In genomic region chr10:14562197-14562596, GRCh38 we compare ENCODE assay signal across 19 cellular contexts.
DNase-seq lines count a peak whose midpoint lies in the region; ATAC-seq, FAIRE-seq and TF ChIP-seq lines count a peak whose summit lies in the region.
"Had no signal": no experiment of that assay in that cellular context is flagged by ENCODE, and none has a peak within 500 bp of the region (broad histone marks: within the 10 kb centered on the region; RNA-seq: fewer than 3 reads in every experiment).

No MANE protein-coding gene starts in this region.

- no peak for TF ChIP-seq CTCF in endothelial cell of umbilical vein (IDR thresholded peaks at IDR 0.05; ENCODE audit: extremely low read depth in 1 of 2, insufficient read depth in 1 of 2, low read depth in 1 of 2, low read length in 2 of 2)
- no peak for TF ChIP-seq CTCF in mammary epithelial cell (conservative IDR thresholded peaks at IDR 0.05 in 1 of 2, IDR thresholded peaks at IDR 0.05 in 1 of 2; ENCODE audit: extremely low read depth in 1 of 2, insufficient read depth in 1 of 2, low read depth in 1 of 2, low read length in 2 of 2)

- in situ Hi-C loops in mammary epithelial cell (cut with MboI; ENCODE audit: low sequenced_read_pairs in 2 of 2): no loop called here

- H3K27me3 ChIP-seq in endothelial cell of umbilical vein (ENCODE audit: control insufficient read depth in 2 of 2, insufficient read depth in 2 of 2, low read length in 2 of 2) (no peaks in the 10 kb centered on the region), mammary epithelial cell (ENCODE audit: insufficient read depth, low read length) (no peaks in the 10 kb centered on the region)
- H3K27me3 ChIP-seq: cardiac muscle cell, heart right ventricle, left lung, transverse colon had no signal

- peak overlapping the region; percentile 87 for H3K27ac Mint-ChIP-seq in activated CD4-positive, alpha-beta T cell treated with anti-CD3 and anti-CD28 coated beads, Interleukin-2, amount 10 ng/mL, durations not matched to agents 24 days and 14 days
- peak overlapping the region; percentile 92 to 95 for H3K27ac Mint-ChIP-seq in T-cell
- peak overlapping the region; percentile 97 for H3K27ac Mint-ChIP-seq in stimulated activated naive CD8-positive, alpha-beta T cell treated with anti-CD3 and anti-CD28 coated beads, Interleukin-15, Interleukin-2, amounts not matched to agents 100 ng/mL and 50 ng/mL, for 24 hours

- no peaks in the 10 kb centered on the region for H3K9me1 ChIP-seq in endothelial cell of umbilical vein (replicated peaks; ENCODE audit: control insufficient read depth, extremely low read depth, insufficient read depth, low read length)

- CTCF ChIA-PET in T-cell (lab: Charles Lee) (interaction anchor here (0.6 to 1.4 kb wide), 10 partner anchors 9 to 275 kb away, joined by 3 to 5 read pairs (median 3); partner anchors contain the start of genes CDNF (in 1 of the 2), HSPA14 (in 1 of the 2) and MSANTD7 (in 1 of the 2)), endothelial cell of umbilical vein (lab: Charles Lee) (interaction anchor here (0.9 to 1.4 kb wide), 4 partner anchors 9 to 19 kb away, joined by 3 read pairs; no protein-coding TSS in a partner anchor), mammary epithelial cell (lab: Charles Lee; ENCODE audit: low non-redundant PET) (no interaction called here)

- peaks cover 98% of the 10 kb centered on the region for H3K79me2 ChIP-seq in endothelial cell of umbilical vein (ENCODE audit: control insufficient read depth, insufficient read depth, low read length)
- H3K79me2 ChIP-seq in mammary epithelial cell (ENCODE audit: insufficient read depth, low read length): peaks cover 2% of the 10 kb centered on the region

- peak; percentile 15 for FAIRE-seq in endothelial cell of umbilical vein (lab: Jason Lieb, UNC)

- H3K4me3 Mint-ChIP-seq in activated CD4-positive, alpha-beta T cell treated with anti-CD3 and anti-CD28 coated beads, Interleukin-2, amount 10 ng/mL, durations not matched to agents 24 days and 14 days: peak overlapping the region; percentile 78
- H3K4me3 Mint-ChIP-seq in T-cell: peak overlapping the region; percentile 69 to 85 (median 72)
- peak overlapping the region; percentile 66 for H3K4me3 Mint-ChIP-seq in stimulated activated naive CD8-positive, alpha-beta T cell treated with anti-CD3 and anti-CD28 coated beads, Interleukin-15, Interleukin-2, amounts not matched to agents 100 ng/mL and 50 ng/mL, for 24 hours

- peaks cover 77% of the 10 kb centered on the region for H3K4me1 Mint-ChIP-seq in activated CD4-positive, alpha-beta T cell treated with anti-CD3 and anti-CD28 coated beads, Interleukin-2, amount 10 ng/mL, durations not matched to agents 24 days and 14 days
- H3K4me1 Mint-ChIP-seq in T-cell: peaks cover 93 to 98% (median 94%) of the 10 kb centered on the region in 3 donors
- H3K4me1 Mint-ChIP-seq in stimulated activated naive CD8-positive, alpha-beta T cell treated with anti-CD3 and anti-CD28 coated beads, Interleukin-15, Interleukin-2, amounts not matched to agents 100 ng/mL and 50 ng/mL, for 24 hours (ENCODE audit: low read depth): peaks cover 97% of the 10 kb centered on the region

- H3K9me3 ChIP-seq in endothelial cell of umbilical vein (replicated peaks; ENCODE audit: control insufficient read depth, insufficient read depth, low read length) (no peaks in the 10 kb centered on the region), mammary epithelial cell (replicated peaks; ENCODE audit: insufficient read depth, low read length) (no peaks in the 10 kb centered on the region)
- H3K9me3 ChIP-seq: left lung, transverse colon had no signal

- peaks cover 3% of the 10 kb centered on the region for H3K9me3 Mint-ChIP-seq in activated CD4-positive, alpha-beta T cell treated with anti-CD3 and anti-CD28 coated beads, Interleukin-2, amount 10 ng/mL, durations not matched to agents 24 days and 14 days
- peaks cover 0 to 4% (median 2%) of the 10 kb centered on the region in 3 donors for H3K9me3 Mint-ChIP-seq in T-cell
- no peaks in the 10 kb centered on the region for H3K9me3 Mint-ChIP-seq in stimulated activated naive CD8-positive, alpha-beta T cell treated with anti-CD3 and anti-CD28 coated beads, Interleukin-15, Interleukin-2, amounts not matched to agents 100 ng/mL and 50 ng/mL, for 24 hours

- H3K4me2 ChIP-seq in endothelial cell of umbilical vein (ENCODE audit: insufficient read depth, low read length): no peak overlapping the region
- no peak overlapping the region for H3K4me2 ChIP-seq in mammary epithelial cell (ENCODE audit: insufficient read depth, low read depth, low read length)

- dilution Hi-C loops in endothelial cell of umbilical vein (cut with MboI; ENCODE audit: extremely low pct_ligation_motif_present, low sequenced_read_pairs) (no loop called here), mammary epithelial cell (cut with HindIII; ENCODE audit: low sequenced_read_pairs) (no loop called here)

- no peak overlapping the region for H3K9ac ChIP-seq in endothelial cell of umbilical vein (replicated peaks; ENCODE audit: extremely low read depth, insufficient read depth, low read length)
- H3K9ac ChIP-seq in mammary epithelial cell (ENCODE audit: insufficient read depth, low read length): no peak overlapping the region

- no peak for TF ChIP-seq POLR2A in endothelial cell of umbilical vein (IDR thresholded peaks at IDR 0.05; ENCODE audit: low read depth, low read length)

- POLR2A ChIA-PET in T-cell (lab: Charles Lee) (interaction anchor here (0.5 to 3.7 kb wide), 10 partner anchors 9 to 88 kb away, joined by 3 to 24 read pairs (median 4); no protein-coding TSS in a partner anchor), endothelial cell of umbilical vein (lab: Charles Lee) (no interaction called here)

- H4K20me1 ChIP-seq in endothelial cell of umbilical vein (replicated peaks; ENCODE audit: control insufficient read depth, extremely low read depth, insufficient read depth, low read length): peaks cover 2% of the 10 kb centered on the region
- no peaks in the 10 kb centered on the region for H4K20me1 ChIP-seq in mammary epithelial cell (ENCODE audit: insufficient read depth, low read length)

- DNase-seq in activated CD4-positive, alpha-beta T cell treated with anti-CD3 and anti-CD28 coated beads, Interleukin-2, amount 10 ng/mL, durations not matched to agents 24 days and 14 days: no peak
- DNase-seq in activated CD4-positive, alpha-beta T cell treated with anti-CD3 and anti-CD28 coated beads for 4 hours: no peak
- no peak for DNase-seq in T-cell
- no peak for DNase-seq in endothelial cell of umbilical vein (ENCODE audit: low read depth, low spot score)
- DNase-seq in inferior parietal cortex (ENCODE audit: extremely low spot score): no peak
- no peak for DNase-seq in mammary epithelial cell
- DNase-seq in NCI-H2029 (lab: John Stamatoyannopoulos, UW): no peak
- DNase-seq: activated effector memory CD4-positive, alpha-beta T cell treated with anti-CD3 and anti-CD28 coated beads, Interleukin-2, amount 50 U/mL, for 16 hours; DMS79; erythroblast; heart right ventricle; Karpas-422; left lung; NCI-H774; SHP77 treated with DMSO at 0.1 percent for 48 hours; transverse colon had no signal

- no peaks in the 10 kb centered on the region for H3K27me3 Mint-ChIP-seq in activated CD4-positive, alpha-beta T cell treated with anti-CD3 and anti-CD28 coated beads, Interleukin-2, amount 10 ng/mL, durations not matched to agents 24 days and 14 days
- no peaks in the 10 kb centered on the region for H3K27me3 Mint-ChIP-seq in T-cell
- H3K27me3 Mint-ChIP-seq in stimulated activated naive CD8-positive, alpha-beta T cell treated with anti-CD3 and anti-CD28 coated beads, Interleukin-15, Interleukin-2, amounts not matched to agents 100 ng/mL and 50 ng/mL, for 24 hours: no peaks in the 10 kb centered on the region

- intact Hi-C loops in activated CD4-positive, alpha-beta T cell treated with anti-CD3 and anti-CD28 coated beads, Interleukin-2, amount 10 ng/mL, durations not matched to agents 24 days and 14 days (cut with micrococcal nuclease): loop anchor here (1.0 to 10.0 kb wide), 6 partner anchors 10 to 393 kb away; partner anchors contain the start of genes CDNF, DCLRE1C, HSPA14 and MEIG1
- intact Hi-C loops in endothelial cell of umbilical vein (cut with micrococcal nuclease): no loop called here
- intact Hi-C loops in mammary epithelial cell (cut with micrococcal nuclease): loop anchor here (5.0 kb wide), 1 partner anchor 90 kb away; no protein-coding TSS in a partner anchor

- H3K27ac ChIP-seq in endothelial cell of umbilical vein (ENCODE audit: insufficient read depth, low read depth, low read length) (no peak overlapping the region), mammary epithelial cell (ENCODE audit: insufficient read depth, low read depth, low read length) (no peak overlapping the region)
- H3K27ac ChIP-seq: cardiac muscle cell had no signal

- H3K36me3 ChIP-seq in endothelial cell of umbilical vein (ENCODE audit: control insufficient read depth in 2 of 2, extremely low read depth in 1 of 2, insufficient read depth in 2 of 2, low read length in 2 of 2) (peaks cover 6 to 9% of the 10 kb centered on the region in 2 experiments), mammary epithelial cell (ENCODE audit: insufficient read depth, low read length) (no peaks in the 10 kb centered on the region)
- H3K36me3 ChIP-seq: cardiac muscle cell, transverse colon had no signal

- no TSS peak for BruUV-seq in endothelial cell of umbilical vein (replicated peaks; lab: Mats Ljungman, UMichigan)
- no TSS peak for BruUV-seq in mammary epithelial cell (replicated peaks; lab: Mats Ljungman, UMichigan)

- H3K4me3 ChIP-seq in endothelial cell of umbilical vein (replicated peaks in 1 of 3; ENCODE audit: insufficient read depth in 1 of 3, low read depth in 1 of 3, low read length in 3 of 3) (no peak overlapping the region), mammary epithelial cell (replicated peaks in 1 of 3; ENCODE audit: insufficient read depth in 1 of 3, low read depth in 2 of 3, low read length in 3 of 3) (no peak overlapping the region)
- H3K4me3 ChIP-seq: cardiac muscle cell, heart right ventricle, left lung, skin epidermis, transverse colon had no signal

- no peak overlapping the region for H2AFZ ChIP-seq in endothelial cell of umbilical vein (ENCODE audit: low read depth, low read length)
- H2AFZ ChIP-seq in mammary epithelial cell (ENCODE audit: low read depth, low read length): no peak overlapping the region

- ATAC-seq in T-cell (replicated peaks in 1 of 4): peak in 2 of 4 experiments; percentile 36 to 47
- ATAC-seq: heart right ventricle had no signal

- H3K36me3 Mint-ChIP-seq in activated CD4-positive, alpha-beta T cell treated with anti-CD3 and anti-CD28 coated beads, Interleukin-2, amount 10 ng/mL, durations not matched to agents 24 days and 14 days (ENCODE audit: low read depth): peaks cover 50% of the 10 kb centered on the region
- peaks cover 33% of the 10 kb centered on the region for H3K36me3 Mint-ChIP-seq in T-cell
- peaks cover 34% of the 10 kb centered on the region for H3K36me3 Mint-ChIP-seq in stimulated activated naive CD8-positive, alpha-beta T cell treated with anti-CD3 and anti-CD28 coated beads, Interleukin-15, Interleukin-2, amounts not matched to agents 100 ng/mL and 50 ng/mL, for 24 hours (ENCODE audit: low read depth)

- peaks cover 37% of the 10 kb centered on the region for H3K4me1 ChIP-seq in endothelial cell of umbilical vein (ENCODE audit: control insufficient read depth, extremely low read depth, insufficient read depth, low read length)
- H3K4me1 ChIP-seq in mammary epithelial cell (ENCODE audit: insufficient read depth, low read length): no peaks in the 10 kb centered on the region
